Comparison of ENCODE assay signal across 17 cellular contexts in the genomic region with DNA sequence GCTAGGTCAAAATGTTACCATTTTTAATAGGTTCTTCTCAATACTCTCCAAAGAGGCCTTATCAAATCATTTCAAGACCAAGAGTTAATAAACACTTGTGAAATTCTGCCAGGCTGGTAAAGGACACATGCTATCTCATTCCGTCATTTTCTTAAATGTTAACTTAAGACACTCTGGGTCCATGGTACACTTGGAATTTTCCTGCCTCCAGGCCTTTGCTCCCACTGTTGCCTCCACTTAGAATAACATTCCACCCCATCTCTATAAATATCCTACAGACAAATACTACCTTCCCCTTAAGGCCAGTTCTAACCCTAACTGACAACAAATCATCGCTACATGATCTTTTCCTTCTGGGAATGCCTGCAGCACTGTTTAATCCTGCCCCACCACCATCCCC. TPM values are rescaled to one million over a fixed set of nuclear protein-coding genes. Genes with fewer than 3 reads are reported as not detected.
"Had no signal": no experiment of that assay in that cellular context is flagged by ENCODE, and none has a peak within 500 bp of the region (broad histone marks: within the 10 kb centered on the region; RNA-seq: fewer than 3 reads in every experiment).

No MANE protein-coding gene starts in this region.

- ATAC-seq: activated naive CD4-positive, alpha-beta T cell treated with anti-CD3 and anti-CD28 coated beads, Interleukin-2, amount 50 U/mL, for 72 hours; activated T-helper 17 cell treated with anti-CD3 and anti-CD28 coated beads, Interleukin-2, amount 50 U/mL, for 72 hours; SK-N-SH treated with all-trans-retinoic acid at 6 μM for 48 hours; T-cell had no signal

- H3K27me3 ChIP-seq: heart right ventricle, spleen had no signal

- H3K9me3 ChIP-seq: heart right ventricle, spleen had no signal

- H3K36me3 Mint-ChIP-seq: activated naive CD4-positive, alpha-beta T cell treated with anti-CD3 and anti-CD28 coated beads, Interleukin-2, amount 50 U/mL, for 72 hours; T-cell had no signal

- H3K9me3 Mint-ChIP-seq: activated naive CD4-positive, alpha-beta T cell treated with anti-CD3 and anti-CD28 coated beads, Interleukin-2, amount 50 U/mL, for 72 hours; activated T-cell treated with anti-CD3 and anti-CD28 coated beads, Interleukin-2, amount 50 U/mL, for 24 hours; activated T-helper 17 cell treated with anti-CD3 and anti-CD28 coated beads, Interleukin-2, amount 50 U/mL, for 72 hours; T-cell; T-helper 2 cell treated with Interferon-gamma antibody and Interleukin-4, amounts not matched to agents 5 μg/mL and 100 μg/mL, for 36 hours had no signal

- H3K4me1 Mint-ChIP-seq: activated T-helper 17 cell treated with anti-CD3 and anti-CD28 coated beads, Interleukin-2, amount 50 U/mL, for 72 hours; T-cell had no signal

- DNase-seq: activated CD4-positive, CD25-positive, alpha-beta regulatory T cell treated with anti-CD3 and anti-CD28 coated beads, Interleukin-2, amount 50 U/mL, for 72 hours; activated CD8-positive, alpha-beta memory T cell treated with anti-CD3 and anti-CD28 coated beads for 24 hours; activated CD8-positive, alpha-beta memory T cell treated with anti-CD3 and anti-CD28 coated beads, Interleukin-2, amount 50 U/mL, for 4 hours; activated T-cell treated with anti-CD3 and anti-CD28 coated beads, Interleukin-2, amount 50 U/mL, for 24 hours; heart right ventricle; nucleus accumbens; retina; spleen; stimulated activated CD4-positive, alpha-beta T cell treated with anti-CD3 and anti-CD28 coated beads, Interleukin-4, amount 100 ng/mL, for 1 hour; stimulated activated naive CD4-positive, alpha-beta T cell; T-cell; WERI-Rb-1 had no signal

- H3K4me3 ChIP-seq: heart right ventricle, spleen had no signal

- H3K36me3 ChIP-seq: heart right ventricle, spleen, WERI-Rb-1 had no signal

- H3K27me3 Mint-ChIP-seq: activated T-helper 17 cell treated with anti-CD3 and anti-CD28 coated beads, Interleukin-2, amount 50 U/mL, for 72 hours; T-cell had no signal

- H3K27ac Mint-ChIP-seq: activated naive CD4-positive, alpha-beta T cell treated with anti-CD3 and anti-CD28 coated beads, Interleukin-2, amount 50 U/mL, for 72 hours; activated T-cell treated with anti-CD3 and anti-CD28 coated beads, Interleukin-2, amount 50 U/mL, for 24 hours; activated T-helper 17 cell treated with anti-CD3 and anti-CD28 coated beads, Interleukin-2, amount 50 U/mL, for 72 hours; T-cell; T-helper 2 cell treated with Interferon-gamma antibody and Interleukin-4, amounts not matched to agents 5 μg/mL and 100 μg/mL, for 36 hours had no signal

- H3K4me3 Mint-ChIP-seq: activated T-cell treated with anti-CD3 and anti-CD28 coated beads, Interleukin-2, amount 50 U/mL, for 24 hours; activated T-helper 17 cell treated with anti-CD3 and anti-CD28 coated beads, Interleukin-2, amount 50 U/mL, for 72 hours; T-cell; T-helper 2 cell treated with Interferon-gamma antibody and Interleukin-4, amounts not matched to agents 5 μg/mL and 100 μg/mL, for 36 hours had no signal

RNA-seq across cellular contexts. Expression of a gene that starts 24.1 kb away (rescaled TPM):
- total RNA-seq: mononuclear cell had no signal
